8 cellular contexts compared by ENCODE assay signal in the genomic region with DNA sequence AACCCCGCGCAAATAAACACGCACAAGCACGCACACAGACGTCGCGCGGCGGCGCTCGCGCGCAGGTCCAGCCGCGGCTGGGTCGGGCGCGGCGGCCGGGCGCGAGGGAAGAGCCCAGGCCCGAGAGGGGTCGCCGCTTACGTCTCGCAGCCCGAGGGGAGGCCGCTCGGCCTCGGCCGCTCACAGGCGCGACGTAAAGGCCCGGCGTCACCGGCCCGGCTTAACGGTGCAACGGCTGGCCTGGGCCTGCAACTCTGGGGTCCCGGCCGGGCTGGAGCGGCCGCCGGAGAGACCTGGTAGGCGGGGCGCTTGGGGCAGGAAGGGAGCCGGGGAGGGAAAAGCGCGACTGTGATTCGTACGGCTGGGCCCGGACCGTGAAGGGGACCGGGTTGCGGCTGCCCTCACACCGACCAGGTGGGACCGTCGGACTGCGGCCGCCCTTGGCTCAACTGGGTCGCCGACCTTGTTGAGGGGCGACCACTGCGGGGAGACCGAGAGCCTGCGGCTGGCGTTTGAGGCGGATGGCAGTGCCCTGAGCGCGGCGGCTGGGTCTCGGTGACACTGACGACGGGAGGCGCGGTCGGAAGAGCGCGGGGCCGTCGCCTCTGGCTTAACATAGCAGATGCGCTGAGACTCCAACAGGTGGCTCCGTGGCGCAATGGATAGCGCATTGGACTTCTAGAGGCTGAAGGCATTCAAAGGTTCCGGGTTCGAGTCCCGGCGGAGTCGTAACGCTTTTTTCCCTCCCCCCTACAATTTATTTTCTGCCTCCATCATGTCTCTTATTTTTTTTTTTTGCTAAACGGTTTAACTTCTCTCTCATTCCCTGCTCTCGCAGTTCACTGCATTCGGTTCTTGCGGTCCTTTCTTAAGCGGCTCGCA. TPM values are rescaled to one million over a fixed set of nuclear protein-coding genes. Genes with fewer than 3 reads are reported as not detected.
DNase-seq lines count a peak whose midpoint lies in the region; ATAC-seq and TF ChIP-seq lines count a peak whose summit lies in the region.

No MANE protein-coding gene starts in this region.

- POLR2A ChIA-PET in SK-N-SH (lab: Yijun Ruan, JAX), result interaction anchor here (0.7 to 2.0 kb wide), 10 partner anchors 31 to 230 kb away, joined by 3 to 11 read pairs (median 6); partner anchors contain the start of gene DNTTIP2

- H3K27ac Mint-ChIP-seq in activated naive CD4-positive, alpha-beta T cell treated with anti-CD3 and anti-CD28 coated beads, Interleukin-2, amount 50 U/mL, for 72 hours, result peak overlapping the region; percentile 99 to 100

- H3K9me3 Mint-ChIP-seq in activated naive CD4-positive, alpha-beta T cell treated with anti-CD3 and anti-CD28 coated beads, Interleukin-2, amount 50 U/mL, for 72 hours, result peaks cover 0 to 4% of the 10 kb centered on the region in 2 donors

- peak; percentile 89 for DNase-seq in GM10266 (ENCODE audit: extremely low spot score)
- peak; percentile 61 for DNase-seq in NCI-H1048 (lab: John Stamatoyannopoulos, UW)
- DNase-seq in SK-N-SH, result peak; percentile 89
- DNase-seq in activated naive CD4-positive, alpha-beta T cell treated with anti-CD3 and anti-CD28 coated beads, Interleukin-2, amount 50 U/mL, for 72 hours (ENCODE audit: low spot score in 2 of 2), result peak; percentile 88 to 90
- peak; percentile 75 to 95 (median 88) for DNase-seq in head of caudate nucleus
- DNase-seq in osteoblast (ENCODE audit: insufficient read length, low spot score, missing footprints), result peak; percentile 93
- peak; percentile 30 for DNase-seq in thoracic aorta (ENCODE audit: low spot score)

- peaks cover 35% of the 10 kb centered on the region for H3F3A ChIP-seq in SK-N-SH (replicated peaks; ENCODE audit: insufficient read depth)

- H3K4me3 ChIP-seq in SK-N-SH (ENCODE audit: low read depth in 2 of 2, low read length in 1 of 2), result peak overlapping the region; percentile 85 to 94
- peak overlapping the region; percentile 82 for H3K4me3 ChIP-seq in osteoblast (ENCODE audit: insufficient read depth, low read length)
- peak overlapping the region; percentile 93 for H3K4me3 ChIP-seq in thoracic aorta

- under 1% methylated on average over 36 of the region's 99 CpGs for WGBS in SK-N-SH (ENCODE audit: low lambda C conversion rate)

- H2AFZ ChIP-seq in SK-N-SH (ENCODE audit: low read depth), result peak overlapping the region; percentile 100
- peak overlapping the region; percentile 95 for H2AFZ ChIP-seq in osteoblast (ENCODE audit: low read length)

- intact Hi-C loops in head of caudate nucleus (cut with DNase I), result loop anchor here (2.0 to 10.0 kb wide), 2 partner anchors 402 to 500 kb away; partner anchors contain the start of gene FNBP1L

- TF ChIP-seq CTCF in GM10266 (IDR thresholded peaks at IDR 0.05; ENCODE audit: control insufficient read depth, insufficient read depth, low read depth, missing control alignments) (no peak), SK-N-SH (IDR thresholded peaks at IDR 0.05) (no peak), osteoblast (IDR thresholded peaks at IDR 0.05; ENCODE audit: extremely low read depth, low read depth, low read length) (no peak), thoracic aorta (IDR thresholded peaks at IDR 0.05) (no peak)

- no peaks in the 10 kb centered on the region for H4K20me1 ChIP-seq in SK-N-SH (ENCODE audit: insufficient read depth)
- H4K20me1 ChIP-seq in osteoblast (ENCODE audit: insufficient read depth, low read length), result no peaks in the 10 kb centered on the region

- H3K4me2 ChIP-seq in SK-N-SH (peak overlapping the region; percentile 94), osteoblast (ENCODE audit: insufficient read depth, low read length) (peak overlapping the region; percentile 96)

- peak overlapping the region; percentile 88 for H3K9ac ChIP-seq in SK-N-SH

- ATAC-seq in HG02610 (IDR thresholded peaks at IDR 0.05; ENCODE audit: unreplicated experiment) (peak; percentile 66), thoracic aorta (ENCODE audit: insufficient number of reproducible peaks, low FRiP score, low read depth) (peak; percentile 81)
- peak; percentile 72 to 76 for ATAC-seq in activated naive CD4-positive, alpha-beta T cell treated with anti-CD3 and anti-CD28 coated beads, Interleukin-2, amount 50 U/mL, for 72 hours

- CTCF ChIA-PET in SK-N-SH (lab: Yijun Ruan, JAX), result interaction anchor here (0.9 to 8.4 kb wide), 10 partner anchors 29 to 543 kb away, joined by 3 to 231 read pairs (median 6); no protein-coding TSS in a partner anchor

- peaks cover 9% of the 10 kb centered on the region; the same call in 1 of the 2 replicates for H3K79me2 ChIP-seq in SK-N-SH (ENCODE audit: insufficient read depth)
- no peaks in the 10 kb centered on the region for H3K79me2 ChIP-seq in osteoblast (ENCODE audit: insufficient read depth, low read length)

- H3K27ac ChIP-seq in SK-N-SH (ENCODE audit: low read depth in 2 of 2, low read length in 1 of 2) (peak overlapping the region; percentile 88 to 96), osteoblast (ENCODE audit: low read depth, low read length) (peak overlapping the region; percentile 97), thoracic aorta (peak overlapping the region; percentile 95 to 98)

- no peaks in the 10 kb centered on the region for H3K9me2 ChIP-seq in SK-N-SH

- TF ChIP-seq RAD21 in SK-N-SH (IDR thresholded peaks at IDR 0.05; ENCODE audit: low read length), result no peak

- H3K27me3 ChIP-seq in SK-N-SH (ENCODE audit: insufficient read depth) (no peaks in the 10 kb centered on the region), osteoblast (ENCODE audit: insufficient read depth, low read length) (no peaks in the 10 kb centered on the region), thoracic aorta (replicated peaks; ENCODE audit: insufficient read depth) (no peaks in the 10 kb centered on the region)

- H3K4me1 ChIP-seq in SK-N-SH (ENCODE audit: control insufficient read depth in 1 of 2, insufficient read depth in 2 of 2, low read depth in 1 of 2, low read length in 1 of 2) (peaks cover 23% of the 10 kb centered on the region in 2 experiments; a peak in 3 of 4 replicates), osteoblast (ENCODE audit: insufficient read depth, low read length) (peaks cover 37% of the 10 kb centered on the region), thoracic aorta (ENCODE audit: control insufficient read depth in 1 of 2, low read depth in 2 of 2) (peaks cover 9 to 30% of the 10 kb centered on the region in 2 donors)

- H3K36me3 ChIP-seq in SK-N-SH (replicated peaks in 1 of 2; ENCODE audit: control insufficient read depth in 1 of 2, insufficient read depth in 2 of 2, low read length in 1 of 2), result peaks cover 0 to 4% of the 10 kb centered on the region in 2 experiments
- H3K36me3 ChIP-seq in osteoblast (ENCODE audit: insufficient read depth, low read length), result no peaks in the 10 kb centered on the region
- no peaks in the 10 kb centered on the region for H3K36me3 ChIP-seq in thoracic aorta

- H3K9me3 ChIP-seq in SK-N-SH (no peaks in the 10 kb centered on the region), osteoblast (ENCODE audit: low read depth, low read length) (no peaks in the 10 kb centered on the region), thoracic aorta (no peaks in the 10 kb centered on the region)

- TF ChIP-seq EP300 in SK-N-SH (IDR thresholded peaks at IDR 0.05; ENCODE audit: borderline replicate concordance in 1 of 2, low read depth in 1 of 2, low read length in 1 of 2), result peak in 1 of 2 experiments; percentile 8; a peak in 1 of 4 replicates

- peaks cover 0 to 7% of the 10 kb centered on the region in 2 donors for H3K36me3 Mint-ChIP-seq in activated naive CD4-positive, alpha-beta T cell treated with anti-CD3 and anti-CD28 coated beads, Interleukin-2, amount 50 U/mL, for 72 hours

TF ChIP-seq in SK-N-SH, 30 proteins besides CTCF, POLR2A, EP300 and RAD21 (continues in another document):
- no peak for TF ChIP-seq RFX5 (IDR thresholded peaks at IDR 0.05; ENCODE audit: low read length)
- TF ChIP-seq, protein P1, sequence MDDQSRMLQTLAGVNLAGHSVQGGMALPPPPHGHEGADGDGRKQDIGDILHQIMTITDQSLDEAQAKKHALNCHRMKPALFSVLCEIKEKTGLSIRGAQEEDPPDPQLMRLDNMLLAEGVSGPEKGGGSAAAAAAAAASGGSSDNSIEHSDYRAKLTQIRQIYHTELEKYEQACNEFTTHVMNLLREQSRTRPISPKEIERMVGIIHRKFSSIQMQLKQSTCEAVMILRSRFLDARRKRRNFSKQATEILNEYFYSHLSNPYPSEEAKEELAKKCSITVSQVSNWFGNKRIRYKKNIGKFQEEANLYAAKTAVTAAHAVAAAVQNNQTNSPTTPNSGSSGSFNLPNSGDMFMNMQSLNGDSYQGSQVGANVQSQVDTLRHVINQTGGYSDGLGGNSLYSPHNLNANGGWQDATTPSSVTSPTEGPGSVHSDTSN (IDR thresholded peaks at IDR 0.05), result no peak
- no peak for TF ChIP-seq JUND (IDR thresholded peaks at IDR 0.05)
- peak; percentile 71 for TF ChIP-seq FOSL2 (IDR thresholded peaks at IDR 0.05; ENCODE audit: borderline replicate concordance, low read depth)
- peak; percentile 13; the same call in 1 of the 2 replicates for TF ChIP-seq ZBTB33 (IDR thresholded peaks at IDR 0.05; ENCODE audit: borderline replicate concordance, low read depth)
- TF ChIP-seq YY1 (IDR thresholded peaks at IDR 0.05; ENCODE audit: low read depth), result no peak; the same call in 1 of the 2 replicates
- TF ChIP-seq TAF1 (IDR thresholded peaks at IDR 0.05; ENCODE audit: borderline replicate concordance, low read depth, low read length), result peak; percentile 46
- TF ChIP-seq FOXM1 (IDR thresholded peaks at IDR 0.05; ENCODE audit: low read depth), result no peak
- TF ChIP-seq NFIC (IDR thresholded peaks at IDR 0.05; ENCODE audit: borderline replicate concordance), result 0 out of 2 replicates have a peak, but pooled peaks have one; percentile 5

RNA-seq across cellular contexts. Expression of gene DNTTIP2, which starts 31.8 kb away (rescaled TPM):
- 9.6 and 13.1 TPM in 2 replicates for polyA plus RNA-seq in SK-N-SH (2012; rRNA removed)
- polyA plus RNA-seq in SK-N-SH (2012; cell fraction: cytosol; rRNA removed), result 16.6 and 25.8 TPM in 2 replicates
- 10.3 and 18.0 TPM in 2 replicates for polyA plus RNA-seq in SK-N-SH (2012; cell fraction: nucleus; rRNA removed)
- 10 to 100 TPM; 64.9 to 67.0 TPM for total RNA-seq in activated naive CD4-positive, alpha-beta T cell treated with anti-CD3 and anti-CD28 coated beads, Interleukin-2, amount 50 U/mL, for 72 hours
- total RNA-seq in osteoblast (23.5 and 25.3 TPM in 2 replicates), thoracic aorta (10 to 100 TPM; 24.2 to 41.5 TPM)

Comparison
In these comparisons a context has a peak if more than half of its experiments do, and no peak if none do; other contexts are left out.
1. Peak in every context shown above with its lines: DNase-seq, ATAC-seq, H3K4me3 ChIP-seq and H3K27ac ChIP-seq.
2. DNase-seq: peak in every context shown above with its lines; median percentile 93 in osteoblast; 89 in GM10266; 89 in SK-N-SH; 89 in activated naive CD4-positive, alpha-beta T cell treated with anti-CD3 and anti-CD28 coated beads, Interleukin-2, amount 50 U/mL, for 72 hours; 88 in head of caudate nucleus; 61 in NCI-H1048; 30 in thoracic aorta.